ENCODE assay signal across 1 cellular context in genomic region chr3:196489747-196490146, GRCh38.
TF ChIP-seq lines count a peak whose summit lies in the region.

No MANE protein-coding gene starts in this region.

TF ChIP-seq in liver, 16 proteins besides CTCF, POLR2A, EP300 and RAD21 (continued from another document):
- TF ChIP-seq MAX (IDR thresholded peaks at IDR 0.05) (peak; percentile 86), HNF4A (conservative IDR thresholded peaks at IDR 0.05) (peak; percentile 99), ZBTB33 (IDR thresholded peaks at IDR 0.05) (peak; percentile 44), HNF4G (IDR thresholded peaks at IDR 0.05) (peak; percentile 96), FOXA2 (IDR thresholded peaks at IDR 0.05) (no peak), GABPA (IDR thresholded peaks at IDR 0.05 in 1 of 2, conservative IDR thresholded peaks at IDR 0.05 in 1 of 2) (no peak), RXRA (IDR thresholded peaks at IDR 0.05) (peak; percentile 82 to 86), JUND (IDR thresholded peaks at IDR 0.05) (peak; percentile 46 to 66)
